ENCODE assay signal across 8 cellular contexts in genomic region chr9:128034821-128035764, GRCh38. TPM values are rescaled to one million over a fixed set of nuclear protein-coding genes. Genes with fewer than 3 reads are reported as not detected.
A peak's percentile ranks its signal among the peaks of the same experiment; 100 is the strongest.
DNase-seq lines count a peak whose midpoint lies in the region; ATAC-seq and TF ChIP-seq lines count a peak whose summit lies in the region.

No MANE protein-coding gene starts in this region.

- H3K27me3 ChIP-seq in adrenal gland, result no peaks in the 10 kb centered on the region
- H3K27me3 ChIP-seq in cardiac muscle cell, result no peaks in the 10 kb centered on the region

- no peaks in the 10 kb centered on the region for H3K9me3 ChIP-seq in adrenal gland (replicated peaks in 1 of 3)
- H3K9me3 ChIP-seq in cardiac muscle cell (ENCODE audit: low read depth), result no peaks in the 10 kb centered on the region

- no peaks in the 10 kb centered on the region for H3K36me3 ChIP-seq in adrenal gland (replicated peaks in 1 of 2)
- H3K36me3 ChIP-seq in cardiac muscle cell, result no peaks in the 10 kb centered on the region

- H3K4me3 ChIP-seq in adrenal gland (no peak overlapping the region), cardiac muscle cell (no peak overlapping the region)

- no peak for TF ChIP-seq POLR2A in adrenal gland (IDR thresholded peaks at IDR 0.05)

- DNase-seq in NCI-H146 (lab: John Stamatoyannopoulos, UW) (peak; percentile 77), SW 1271 (lab: John Stamatoyannopoulos, UW) (peak; percentile 38 to 69), adrenal gland (peak; percentile 68 to 87 (median 80)), cardiac muscle cell (ENCODE audit: low read depth in 1 of 2, low spot score in 1 of 2) (peak; percentile 89), posterior vena cava (ENCODE audit: low spot score) (peak; percentile 87)

- H3K27ac ChIP-seq in C4-2B, result peak overlapping the region; percentile 11; the same call in 1 of the 2 replicates
- no peak overlapping the region for H3K27ac ChIP-seq in adrenal gland
- no peak overlapping the region for H3K27ac ChIP-seq in cardiac muscle cell

- ATAC-seq in GM21529 (IDR thresholded peaks at IDR 0.05; ENCODE audit: unreplicated experiment), result peak; percentile 52
- ATAC-seq in GM21423 (IDR thresholded peaks at IDR 0.05; ENCODE audit: unreplicated experiment), result no peak

- H3K4me1 ChIP-seq in adrenal gland (replicated peaks in 1 of 2) (peaks cover 0 to 6% of the 10 kb centered on the region in 2 donors), cardiac muscle cell (ENCODE audit: low read depth) (no peaks in the 10 kb centered on the region)

- WGBS in adrenal gland, 4 donors, result 0 to 31% (median 26%) methylated on average over 3 to 8 of the region's 8 CpGs

- peak; percentile 93 for TF ChIP-seq CTCF in C4-2B (conservative IDR thresholded peaks at IDR 0.05)
- TF ChIP-seq CTCF in adrenal gland (IDR thresholded peaks at IDR 0.05), result peak; percentile 87 to 97 (median 95)
- peak; percentile 74 for TF ChIP-seq CTCF in cardiac muscle cell (IDR thresholded peaks at IDR 0.05; ENCODE audit: low read depth, low read length)

- intact Hi-C loops in adrenal gland (cut with DNase I), result loop anchor here (1.0 to 2.0 kb wide), 2 partner anchors 90 to 92 kb away; no protein-coding TSS in a partner anchor
- intact Hi-C loops in posterior vena cava (cut with DNase I), result loop anchor here (2.0 to 5.0 kb wide), 2 partner anchors 92 to 93 kb away; no protein-coding TSS in a partner anchor

RNA-seq across cellular contexts. Expression of gene NAIF1, which starts 32.0 kb away (rescaled TPM):
- total RNA-seq in adrenal gland (10 to 100 TPM in 6 of 8 donors, 1 to 10 TPM in 2; 8.0 to 20.7 (median 12.2) TPM), cardiac muscle cell (9.4 and 15.2 TPM in 2 replicates), posterior vena cava (1 to 10 TPM; 6.0 to 7.1 TPM)
- polyA plus RNA-seq in adrenal gland (10 to 100 TPM in 2 of 3 donors, 1 to 10 TPM in 1; 6.6 to 12.8 (median 10.8) TPM), cardiac muscle cell (6.9 and 10.9 TPM in 2 replicates)

RNA-seq across cellular contexts. Expression of gene SLC25A25, which starts 32.9 kb away (rescaled TPM):
- total RNA-seq in adrenal gland, result 10 to 100 TPM; 11.4 to 60.6 (median 25.5) TPM
- polyA plus RNA-seq in adrenal gland, result 10 to 100 TPM; 13.6 to 14.1 (median 13.9) TPM
- total RNA-seq in cardiac muscle cell, result 13.0 and 15.8 TPM in 2 replicates
- 9.1 and 9.8 TPM in 2 replicates for polyA plus RNA-seq in cardiac muscle cell
- total RNA-seq in posterior vena cava, result 10 to 100 TPM; 22.9 to 35.2 TPM

RNA-seq across cellular contexts. Expression of gene EEIG1, which starts 54.3 kb away (rescaled TPM):
- total RNA-seq in adrenal gland (100 to 1,000 TPM in 2 of 8 donors, 10 to 100 TPM in 6; 35.6 to 179 (median 72.0) TPM), cardiac muscle cell (20.9 and 25.6 TPM in 2 replicates), posterior vena cava (10 to 100 TPM; 54.3 to 56.9 TPM)
- polyA plus RNA-seq in adrenal gland (10 to 100 TPM; 24.5 to 49.5 (median 32.6) TPM), cardiac muscle cell (26.6 and 32.5 TPM in 2 replicates)
